In the genomic region with DNA sequence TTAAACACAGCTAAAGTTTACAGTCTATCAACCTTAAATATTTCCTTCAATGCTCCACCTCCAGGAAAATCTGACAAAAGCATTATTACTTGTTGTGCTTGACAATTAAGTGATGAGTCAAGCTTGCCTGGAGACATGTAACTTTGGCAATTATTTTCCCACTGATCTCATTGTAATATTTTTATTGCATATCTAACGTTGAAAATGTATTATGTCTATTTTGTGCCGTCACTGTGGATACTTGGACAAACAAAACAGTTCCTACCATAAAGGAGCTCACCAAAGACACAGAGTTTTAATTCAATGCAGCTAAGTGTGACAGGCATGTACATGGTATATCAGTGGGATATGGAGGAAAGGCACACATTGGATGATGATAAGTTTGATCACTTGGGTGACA, we compare ENCODE assay signal across 20 cellular contexts. TPM values are rescaled to one million over a fixed set of nuclear protein-coding genes. Genes with fewer than 3 reads are reported as not detected.
A peak's percentile ranks its signal among the peaks of the same experiment; 100 is the strongest.
DNase-seq lines count a peak whose midpoint lies in the region; ATAC-seq, FAIRE-seq and TF ChIP-seq lines count a peak whose summit lies in the region.
"Had no signal": no experiment of that assay in that cellular context is flagged by ENCODE, and none has a peak within 500 bp of the region (broad histone marks: within the 10 kb centered on the region; RNA-seq: fewer than 3 reads in every experiment).

No MANE protein-coding gene starts in this region.

- no peaks in the 10 kb centered on the region for H3K36me3 Mint-ChIP-seq in glutamatergic neuron (ENCODE audit: unreplicated experiment)

- POLR2A ChIA-PET in HepG2 (lab: Yijun Ruan, JAX), result no interaction called here

- H3K27me3 Mint-ChIP-seq in stimulated activated naive CD8-positive, alpha-beta T cell treated with anti-CD3 and anti-CD28 coated beads, Interleukin-15, amount 100 ng/mL, for 72 hours, result no peaks in the 10 kb centered on the region
- H3K27me3 Mint-ChIP-seq in glutamatergic neuron (ENCODE audit: unreplicated experiment), result no peaks in the 10 kb centered on the region
- H3K27me3 Mint-ChIP-seq: IgD-negative memory B cell had no signal

- BruUV-seq in HepG2 (replicated peaks; lab: Mats Ljungman, UMichigan) (no TSS peak), mammary epithelial cell (replicated peaks; lab: Mats Ljungman, UMichigan) (no TSS peak)

- H3K4me2 ChIP-seq in HepG2 (ENCODE audit: low read depth, low read length) (no peak overlapping the region), mammary epithelial cell (ENCODE audit: insufficient read depth, low read depth, low read length) (no peak overlapping the region), keratinocyte (ENCODE audit: control insufficient read depth, extremely low read depth, insufficient read depth, low read depth, low read length) (peak overlapping the region; percentile 46)
- H3K4me2 ChIP-seq: A549 had no signal

- no peaks in the 10 kb centered on the region for H3K9me1 ChIP-seq in keratinocyte (ENCODE audit: control insufficient read depth, extremely low read depth, insufficient read depth, low read length)

- in situ Hi-C loops in HepG2 (cut with HindIII; ENCODE audit: extremely low pct_ligation_motif_present, low pct_unique_long_range_greater_than_20kb) (no loop called here), mammary epithelial cell (cut with MboI; ENCODE audit: low sequenced_read_pairs in 2 of 2) (no loop called here)

- H3K9ac ChIP-seq in HepG2 (ENCODE audit: insufficient read depth, low read depth, low read length) (no peak overlapping the region), mammary epithelial cell (ENCODE audit: insufficient read depth, low read length) (no peak overlapping the region), keratinocyte (ENCODE audit: control insufficient read depth, extremely low read depth, insufficient read depth, low read length) (peak overlapping the region; percentile 2)

- H3K4me3 ChIP-seq in HepG2 (replicated peaks in 1 of 3; ENCODE audit: insufficient read depth in 1 of 3, low read depth in 2 of 3, low read length in 3 of 3), result no peak overlapping the region
- no peak overlapping the region for H3K4me3 ChIP-seq in right lobe of liver
- no peak overlapping the region for H3K4me3 ChIP-seq in mammary epithelial cell (replicated peaks in 1 of 3; ENCODE audit: insufficient read depth in 1 of 3, low read depth in 2 of 3, low read length in 3 of 3)
- no peak overlapping the region for H3K4me3 ChIP-seq in keratinocyte (ENCODE audit: control insufficient read depth in 2 of 3, extremely low read depth in 1 of 3, insufficient read depth in 2 of 3, low read depth in 1 of 3, low read length in 3 of 3)
- H3K4me3 ChIP-seq: A549 had no signal

- no peak for TF ChIP-seq EP300 in HepG2 (IDR thresholded peaks at IDR 0.05; ENCODE audit: low read depth in 2 of 2, low read length in 2 of 2)
- no peak for TF ChIP-seq EP300 in HepG2 (CRISPR knock-in tag; IDR thresholded peaks at IDR 0.05; ENCODE audit: borderline replicate concordance)

- TF ChIP-seq CTCF in HepG2 (CRISPR knock-in tag; IDR thresholded peaks at IDR 0.05) (no peak), right lobe of liver (IDR thresholded peaks at IDR 0.05) (no peak), mammary epithelial cell (conservative IDR thresholded peaks at IDR 0.05 in 1 of 2, IDR thresholded peaks at IDR 0.05 in 1 of 2; ENCODE audit: extremely low read depth in 1 of 2, insufficient read depth in 1 of 2, low read depth in 1 of 2, low read length in 2 of 2) (no peak), keratinocyte (optimal IDR thresholded peaks at IDR 0.05 in 1 of 3, IDR thresholded peaks at IDR 0.05 in 1 of 3, conservative IDR thresholded peaks at IDR 0.05 in 1 of 3; ENCODE audit: extremely low read depth in 1 of 3, insufficient read depth in 2 of 3, low read length in 3 of 3) (no peak), glutamatergic neuron (IDR thresholded peaks at IDR 0.05; ENCODE audit: partially characterized antibody, unreplicated experiment) (no peak)

- H3K4me1 Mint-ChIP-seq in stimulated activated naive CD8-positive, alpha-beta T cell treated with anti-CD3 and anti-CD28 coated beads, Interleukin-15, amount 100 ng/mL, for 72 hours, result no peaks in the 10 kb centered on the region
- H3K4me1 Mint-ChIP-seq in glutamatergic neuron (ENCODE audit: low read depth, unreplicated experiment), result no peaks in the 10 kb centered on the region

- 71% methylated on average over 2 of the region's 2 CpGs for WGBS in HepG2 (ENCODE audit: low lambda C conversion rate)
- WGBS in right lobe of liver (ENCODE audit: insufficient coverage, low coverage, low lambda C conversion rate, missing lambda C conversion rate), result 92% methylated on average over 2 of the region's 2 CpGs
- WGBS in mammary epithelial cell (ENCODE audit: low coverage, missing lambda C conversion rate), result 4% methylated on average over 2 of the region's 2 CpGs

- H3K27ac ChIP-seq in HepG2 (ENCODE audit: extremely low read length, insufficient read depth, low read length) (no peak overlapping the region), right lobe of liver (no peak overlapping the region), mammary epithelial cell (ENCODE audit: insufficient read depth, low read depth, low read length) (no peak overlapping the region), keratinocyte (ENCODE audit: control insufficient read depth, insufficient read depth, low read length) (peak overlapping the region; percentile 33)
- H3K27ac ChIP-seq: A549, HL-60 had no signal

- H3K9me3 Mint-ChIP-seq in stimulated activated naive CD8-positive, alpha-beta T cell treated with anti-CD3 and anti-CD28 coated beads, Interleukin-15, amount 100 ng/mL, for 72 hours, result no peaks in the 10 kb centered on the region
- H3K9me3 Mint-ChIP-seq in glutamatergic neuron (ENCODE audit: unreplicated experiment), result no peaks in the 10 kb centered on the region
- H3K9me3 Mint-ChIP-seq: CD8-positive, alpha-beta memory T cell; H9; IgD-negative memory B cell had no signal

- H3K36me3 ChIP-seq in HepG2 (replicated peaks in 1 of 2; ENCODE audit: control insufficient read depth in 1 of 2, insufficient read depth in 2 of 2, low read length in 2 of 2) (peaks cover 3 to 5% of the 10 kb centered on the region in 2 experiments; a peak in 4 of 5 replicates), right lobe of liver (peaks cover 0 to 6% (median 3%) of the 10 kb centered on the region in 4 donors), mammary epithelial cell (ENCODE audit: insufficient read depth, low read length) (no peaks in the 10 kb centered on the region), keratinocyte (ENCODE audit: control insufficient read depth in 2 of 2, extremely low read depth in 1 of 2, insufficient read depth in 2 of 2, low read length in 2 of 2) (peaks cover 0 to 2% of the 10 kb centered on the region in 2 experiments)

- TF ChIP-seq RAD21 in HepG2 (CRISPR knock-in tag; IDR thresholded peaks at IDR 0.05), result no peak

- DNase-seq in HepG2 (ENCODE audit: low spot score), result no peak
- no peak for DNase-seq in right lobe of liver
- peak; percentile 68 for DNase-seq in mammary epithelial cell
- DNase-seq in keratinocyte (ENCODE audit: low read depth, low spot score), result no peak
- DNase-seq in stimulated activated naive CD8-positive, alpha-beta T cell treated with anti-CD3 and anti-CD28 coated beads, Interleukin-15, amount 100 ng/mL, for 72 hours, result no peak
- no peak for DNase-seq in AG08396 (ENCODE audit: low spot score)
- DNase-seq in glutamatergic neuron, result no peak
- DNase-seq: C1 segment of cervical spinal cord; CD8-positive, alpha-beta memory T cell; DMS79 treated with DMSO at 0.1 percent for 48 hours; H9; Karpas-422; NCI-H1092 treated with DMSO at 0.1 percent for 48 hours; NCI-H146; NCI-H2081; Right ventricle myocardium superior had no signal

- H3K27ac Mint-ChIP-seq in stimulated activated naive CD8-positive, alpha-beta T cell treated with anti-CD3 and anti-CD28 coated beads, Interleukin-15, amount 100 ng/mL, for 72 hours, result no peak overlapping the region
- H3K27ac Mint-ChIP-seq in glutamatergic neuron (ENCODE audit: unreplicated experiment), result no peak overlapping the region
- H3K27ac Mint-ChIP-seq: H9, IgD-negative memory B cell had no signal

- ATAC-seq in HepG2, result no peak
- no peak for ATAC-seq in right lobe of liver
- no peak for ATAC-seq in stimulated activated naive CD8-positive, alpha-beta T cell treated with anti-CD3 and anti-CD28 coated beads, Interleukin-15, amount 100 ng/mL, for 72 hours
- ATAC-seq: A549 had no signal

- no peaks in the 10 kb centered on the region for H3K79me2 ChIP-seq in HepG2 (ENCODE audit: insufficient read depth, low read length)
- no peaks in the 10 kb centered on the region for H3K79me2 ChIP-seq in mammary epithelial cell (ENCODE audit: insufficient read depth, low read length)
- no peaks in the 10 kb centered on the region for H3K79me2 ChIP-seq in keratinocyte (ENCODE audit: control insufficient read depth, insufficient read depth, low read length)

- H3K4me1 ChIP-seq in HepG2 (ENCODE audit: insufficient read depth, low read length) (no peaks in the 10 kb centered on the region), right lobe of liver (no peaks in the 10 kb centered on the region), mammary epithelial cell (ENCODE audit: insufficient read depth, low read length) (no peaks in the 10 kb centered on the region), keratinocyte (ENCODE audit: control insufficient read depth, extremely low read depth, insufficient read depth, low read length) (peaks cover 9% of the 10 kb centered on the region)
- H3K4me1 ChIP-seq: A549 had no signal

- no peak for TF ChIP-seq POLR2A in HepG2 (IDR thresholded peaks at IDR 0.05; ENCODE audit: insufficient read depth in 1 of 2, low read depth in 2 of 2, low read length in 2 of 2)
- no peak for TF ChIP-seq POLR2A in right lobe of liver (IDR thresholded peaks at IDR 0.05)

- CTCF ChIA-PET in HepG2 (lab: Yijun Ruan, JAX; ENCODE audit: low intra/inter-chr PET ratio, low total read pairs) (no interaction called here), mammary epithelial cell (lab: Charles Lee; ENCODE audit: low non-redundant PET) (interaction anchor here (0.5 kb wide), 1 partner anchor 202 kb away, joined by 3 read pairs; no protein-coding TSS in a partner anchor)

- dilution Hi-C loops in mammary epithelial cell (cut with HindIII; ENCODE audit: low sequenced_read_pairs) (loop anchor here (5.0 kb wide), 1 partner anchor 77 kb away; no protein-coding TSS in a partner anchor), keratinocyte (cut with MboI; ENCODE audit: extremely low pct_ligation_motif_present, low sequenced_read_pairs) (no loop called here)

- peak; percentile 12 for FAIRE-seq in HepG2 (lab: Jason Lieb, UNC)
- FAIRE-seq in keratinocyte (lab: Jason Lieb, UNC), result no peak
- FAIRE-seq: A549, RCC 7860 had no signal

- H3K27me3 ChIP-seq in HepG2 (ENCODE audit: control insufficient read depth in 1 of 2, insufficient read depth in 2 of 2, low read length in 2 of 2) (no peaks in the 10 kb centered on the region; a peak in 1 of 5 replicates), right lobe of liver (no peaks in the 10 kb centered on the region), mammary epithelial cell (ENCODE audit: insufficient read depth, low read length) (no peaks in the 10 kb centered on the region), keratinocyte (ENCODE audit: control insufficient read depth, extremely low read depth, insufficient read depth, low read length) (no peaks in the 10 kb centered on the region)

- no peak overlapping the region for H3K4me3 Mint-ChIP-seq in stimulated activated naive CD8-positive, alpha-beta T cell treated with anti-CD3 and anti-CD28 coated beads, Interleukin-15, amount 100 ng/mL, for 72 hours
- H3K4me3 Mint-ChIP-seq in glutamatergic neuron (ENCODE audit: unreplicated experiment), result no peak overlapping the region
- H3K4me3 Mint-ChIP-seq: CD8-positive, alpha-beta memory T cell; H9; IgD-negative memory B cell had no signal

- intact Hi-C loops in HepG2 (cut with micrococcal nuclease; ENCODE audit: unreplicated experiment), result no loop called here
- intact Hi-C loops in right lobe of liver (cut with DNase I), result no loop called here
- intact Hi-C loops in mammary epithelial cell (cut with micrococcal nuclease), result no loop called here

- H2AFZ ChIP-seq in HepG2 (ENCODE audit: low read length) (no peak overlapping the region), mammary epithelial cell (ENCODE audit: low read depth, low read length) (no peak overlapping the region), keratinocyte (ENCODE audit: control insufficient read depth, low read length) (peak overlapping the region; percentile 36)

- no peaks in the 10 kb centered on the region for H3K9me3 ChIP-seq in HepG2 (ENCODE audit: low read length)
- no peaks in the 10 kb centered on the region for H3K9me3 ChIP-seq in right lobe of liver
- H3K9me3 ChIP-seq in mammary epithelial cell (replicated peaks; ENCODE audit: insufficient read depth, low read length), result no peaks in the 10 kb centered on the region
- no peaks in the 10 kb centered on the region for H3K9me3 ChIP-seq in keratinocyte (ENCODE audit: control insufficient read depth, low read depth, low read length)
- H3K9me3 ChIP-seq: A549 had no signal

- H4K20me1 ChIP-seq in HepG2 (ENCODE audit: insufficient read depth, low read length), result no peaks in the 10 kb centered on the region
- H4K20me1 ChIP-seq in mammary epithelial cell (ENCODE audit: insufficient read depth, low read length), result no peaks in the 10 kb centered on the region
- H4K20me1 ChIP-seq in keratinocyte (ENCODE audit: control insufficient read depth, extremely low read depth, insufficient read depth, low read length), result no peaks in the 10 kb centered on the region

RNA-seq across cellular contexts. Expression of a gene that starts 24.7 kb away (rescaled TPM):
- total RNA-seq in HepG2 (2016; rRNA removed; fragmentation: Illumina TruSeq; extraction: Trizol) (12.6 and 19.8 TPM in 2 replicates), right lobe of liver (10 to 100 TPM; 30.6 to 47.7 (median 39.7) TPM), mammary epithelial cell (10 to 100 TPM; 18.1 to 27.3 TPM), glutamatergic neuron (ENCODE audit: unreplicated experiment) (25.2 TPM)
- total RNA-seq in HepG2 (2016; cell fraction: cytosol; rRNA removed; fragmentation: Illumina TruSeq; extraction: Trizol; ENCODE audit: low read depth), result 1.5 and 1.9 TPM in 2 replicates
- 11.0 and 21.0 TPM in 2 replicates for total RNA-seq in HepG2 (2016; cell fraction: insoluble cytoplasmic fraction; rRNA removed; fragmentation: Illumina TruSeq; extraction: Trizol)
- total RNA-seq in HepG2 (2016; cell fraction: membrane; rRNA removed; fragmentation: Illumina TruSeq; extraction: Trizol), result 6.1 and 6.2 TPM in 2 replicates
- total RNA-seq in HepG2 (2016; cell fraction: nucleus; rRNA removed; fragmentation: Illumina TruSeq; extraction: Trizol), result 39.4 and 41.8 TPM in 2 replicates
- polyA plus RNA-seq in HepG2 (2011; rRNA removed) (19.6 and 21.1 TPM in 2 replicates), mammary epithelial cell (7.6 TPM), keratinocyte (11.0 to 15.7 TPM (median 11.7 TPM) in 3 replicates)
- polyA plus RNA-seq in HepG2 (2011; cell fraction: cytosol; rRNA removed), result 8.2 and 16.0 TPM in 2 replicates
- 22.3 and 24.0 TPM in 2 replicates for polyA plus RNA-seq in HepG2 (2011; cell fraction: nucleus; rRNA removed)
- 38.7 and 39.1 TPM in 2 replicates for polyA plus RNA-seq in HepG2 (2012)
- 1.5 and 1.6 TPM in 2 replicates for polyA plus RNA-seq in HepG2 (2016; cell fraction: cytosol; fragmentation: Illumina TruSeq; extraction: Trizol; ENCODE audit: low read depth)
- 11.7 and 15.5 TPM in 2 replicates for polyA plus RNA-seq in HepG2 (2016; cell fraction: insoluble cytoplasmic fraction; fragmentation: Illumina TruSeq; extraction: Trizol; ENCODE audit: low read depth)
- 4.1 and 4.3 TPM in 2 replicates for polyA plus RNA-seq in HepG2 (2016; cell fraction: membrane; fragmentation: Illumina TruSeq; extraction: Trizol; ENCODE audit: low read depth)
- 43.3 and 45.1 TPM in 2 replicates for polyA plus RNA-seq in HepG2 (2016; cell fraction: nucleus; fragmentation: Illumina TruSeq; extraction: Trizol; ENCODE audit: insufficient read depth, low read depth)
- polyA minus RNA-seq in HepG2 (2011; rRNA and poly(A)+ RNA removed; ENCODE audit: low replicate concordance), result 5.0 and 18.9 TPM in 2 replicates
- 22.4 and 27.3 TPM in 2 replicates for polyA minus RNA-seq in HepG2 (2011; cell fraction: cytosol; rRNA and poly(A)+ RNA removed)
- 136 and 137 TPM in 2 replicates for polyA minus RNA-seq in HepG2 (2011; cell fraction: nucleus; rRNA and poly(A)+ RNA removed)
- polyA minus RNA-seq in mammary epithelial cell (10.3 TPM), keratinocyte (2.6 to 15.2 TPM (median 8.1 TPM) in 3 replicates)
- 24.0 TPM for polyA plus RNA-seq in keratinocyte (2011; ENCODE audit: low read depth)
- 6.4 and 10.9 TPM in 2 replicates for polyA plus RNA-seq in keratinocyte (2011; cell fraction: cytosol; rRNA removed)
- polyA plus RNA-seq in keratinocyte (2011; cell fraction: nucleus; rRNA removed), result 20.9 and 30.1 TPM in 2 replicates
- 10.0 and 23.6 TPM in 2 replicates for polyA plus RNA-seq in keratinocyte (2012; ENCODE audit: low replicate concordance)
- polyA minus RNA-seq in keratinocyte (2011; cell fraction: cytosol; rRNA and poly(A)+ RNA removed), result 9.0 TPM
- 19.0 and 31.4 TPM in 2 replicates for polyA minus RNA-seq in keratinocyte (2011; cell fraction: nucleus; rRNA and poly(A)+ RNA removed)

RNA-seq across cellular contexts. Expression of a gene that starts 35.7 kb away (rescaled TPM):
- total RNA-seq in HepG2 (2016; rRNA removed; fragmentation: Illumina TruSeq; extraction: Trizol) (114 and 154 TPM in 2 replicates), right lobe of liver (10 to 100 TPM; 16.2 to 29.3 (median 24.4) TPM), mammary epithelial cell (100 to 1,000 TPM in 1 of 2 donors, 10 to 100 TPM in 1; 73.0 to 143 TPM), glutamatergic neuron (ENCODE audit: unreplicated experiment) (68.4 TPM)
- total RNA-seq in HepG2 (2016; cell fraction: cytosol; rRNA removed; fragmentation: Illumina TruSeq; extraction: Trizol; ENCODE audit: low read depth), result 71.2 and 80.6 TPM in 2 replicates
- total RNA-seq in HepG2 (2016; cell fraction: insoluble cytoplasmic fraction; rRNA removed; fragmentation: Illumina TruSeq; extraction: Trizol), result 108 and 156 TPM in 2 replicates
- 138 and 146 TPM in 2 replicates for total RNA-seq in HepG2 (2016; cell fraction: membrane; rRNA removed; fragmentation: Illumina TruSeq; extraction: Trizol)
- total RNA-seq in HepG2 (2016; cell fraction: nucleus; rRNA removed; fragmentation: Illumina TruSeq; extraction: Trizol), result 48.2 and 51.8 TPM in 2 replicates
- polyA plus RNA-seq in HepG2 (2011; rRNA removed) (53.9 and 64.1 TPM in 2 replicates), mammary epithelial cell (89.3 TPM), keratinocyte (117 to 162 TPM (median 133 TPM) in 3 replicates)
- 41.7 and 60.7 TPM in 2 replicates for polyA plus RNA-seq in HepG2 (2011; cell fraction: cytosol; rRNA removed)
- 13.1 and 19.6 TPM in 2 replicates for polyA plus RNA-seq in HepG2 (2011; cell fraction: nucleus; rRNA removed)
- polyA plus RNA-seq in HepG2 (2012), result 82.9 and 84.9 TPM in 2 replicates
- 151 and 156 TPM in 2 replicates for polyA plus RNA-seq in HepG2 (2016; cell fraction: cytosol; fragmentation: Illumina TruSeq; extraction: Trizol; ENCODE audit: low read depth)
- polyA plus RNA-seq in HepG2 (2016; cell fraction: insoluble cytoplasmic fraction; fragmentation: Illumina TruSeq; extraction: Trizol; ENCODE audit: low read depth), result 190 and 193 TPM in 2 replicates
- polyA plus RNA-seq in HepG2 (2016; cell fraction: membrane; fragmentation: Illumina TruSeq; extraction: Trizol; ENCODE audit: low read depth), result 182 and 183 TPM in 2 replicates
- polyA plus RNA-seq in HepG2 (2016; cell fraction: nucleus; fragmentation: Illumina TruSeq; extraction: Trizol; ENCODE audit: insufficient read depth, low read depth), result 65.8 and 79.0 TPM in 2 replicates
- polyA minus RNA-seq in HepG2 (2011; rRNA and poly(A)+ RNA removed; ENCODE audit: low replicate concordance), result 27.5 and 37.8 TPM in 2 replicates
- polyA minus RNA-seq in HepG2 (2011; cell fraction: cytosol; rRNA and poly(A)+ RNA removed), result 26.5 and 29.3 TPM in 2 replicates
- polyA minus RNA-seq in HepG2 (2011; cell fraction: nucleus; rRNA and poly(A)+ RNA removed), result 32.2 and 43.8 TPM in 2 replicates
- polyA minus RNA-seq in mammary epithelial cell (99.3 TPM), keratinocyte (28.6 to 76.1 TPM (median 72.7 TPM) in 3 replicates)
- 181 TPM for polyA plus RNA-seq in keratinocyte (2011; ENCODE audit: low read depth)
- polyA plus RNA-seq in keratinocyte (2011; cell fraction: cytosol; rRNA removed), result 162 and 223 TPM in 2 replicates
- 75.5 and 98.2 TPM in 2 replicates for polyA plus RNA-seq in keratinocyte (2011; cell fraction: nucleus; rRNA removed)
- polyA plus RNA-seq in keratinocyte (2012; ENCODE audit: low replicate concordance), result 63.6 and 106 TPM in 2 replicates
- polyA minus RNA-seq in keratinocyte (2011; cell fraction: cytosol; rRNA and poly(A)+ RNA removed), result 67.9 TPM
- 21.9 and 41.6 TPM in 2 replicates for polyA minus RNA-seq in keratinocyte (2011; cell fraction: nucleus; rRNA and poly(A)+ RNA removed)
